ENCODE assay signal across 39 cellular contexts in genomic region chr14:72845196-72845595, GRCh38. TPM values are rescaled to one million over a fixed set of nuclear protein-coding genes. Genes with fewer than 3 reads are reported as not detected.
"Had no signal": no experiment of that assay in that cellular context is flagged by ENCODE, and none has a peak within 500 bp of the region (broad histone marks: within the 10 kb centered on the region; RNA-seq: fewer than 3 reads in every experiment).

No MANE protein-coding gene starts in this region.

- H3K36me3 ChIP-seq: MG63 had no signal

- H3K27ac ChIP-seq: RWPE1, VCaP had no signal

- H3K4me3 ChIP-seq: MG63 had no signal

- DNase-seq: activated B cell treated with CpG ODN at 0.5 μM for 24 hours; activated CD4-positive, alpha-beta memory T cell treated with anti-CD3 and anti-CD28 coated beads for 36 hours; activated CD4-positive, alpha-beta T cell treated with anti-CD3 and anti-CD28 coated beads for 4 hours; activated CD4-positive, alpha-beta T cell treated with anti-CD3 and anti-CD28 coated beads, Interleukin-2, amount 50 U/mL, for 1 hour; activated CD4-positive, CD25-positive, alpha-beta regulatory T cell treated with anti-CD3 and anti-CD28 coated beads, Interleukin-2, amount 50 U/mL, for 72 hours; activated CD8-positive, alpha-beta memory T cell treated with anti-CD3 and anti-CD28 coated beads for 24 hours; activated CD8-positive, alpha-beta memory T cell treated with anti-CD3 and anti-CD28 coated beads, Interleukin-2, amount 10 ng/mL, durations not matched to agents 7 days and 5 days; activated CD8-positive, alpha-beta memory T cell treated with anti-CD3 and anti-CD28 coated beads, Interleukin-2, amount 50 U/mL, for 48 hours; activated effector memory CD4-positive, alpha-beta T cell treated with Interleukin-2 at 50 U/mL for 16 hours; activated naive CD4-positive, alpha-beta T cell treated with anti-CD3 and anti-CD28 coated beads, Interleukin-2, amount 10 ng/mL, durations not matched to agents 7 days and 5 days; activated naive CD8-positive, alpha-beta T cell treated with anti-CD3 and anti-CD28 coated beads, Interleukin-2, amount 50 U/mL, for 24 hours; activated T-cell treated with anti-CD3 and anti-CD28 coated beads, Interleukin-2, amount 50 U/mL, for 48 hours; anterior cingulate cortex; caudate nucleus; Karpas-422; KBM-7; MG63; NCI-H1048; NCI-H1105 treated with DMSO at 0.1 percent for 48 hours; NCI-H1436; NCI-H1694; NCI-H1930; NCI-H2081 treated with DMSO at 0.1 percent for 48 hours; NCI-H345; NCI-H524 treated with DMSO at 0.1 percent for 48 hours; SIG-M5; SW 1271; T-helper 1 cell; T-helper 2 cell; T-helper 9 cell had no signal

- H3K27me3 ChIP-seq: MG63 had no signal

- H3K9me3 Mint-ChIP-seq: activated B cell treated with CpG ODN at 0.5 μM for 24 hours; activated CD4-positive, alpha-beta memory T cell treated with anti-CD3 and anti-CD28 coated beads for 36 hours; activated naive CD4-positive, alpha-beta T cell treated with anti-CD3 and anti-CD28 coated beads, Interleukin-2, amount 10 ng/mL, durations not matched to agents 7 days and 5 days; activated naive CD8-positive, alpha-beta T cell treated with anti-CD3 and anti-CD28 coated beads, Interleukin-2, amount 50 U/mL, for 24 hours; brain had no signal

- H3K4me3 Mint-ChIP-seq: activated B cell treated with CpG ODN at 0.5 μM for 24 hours; activated CD4-positive, alpha-beta memory T cell treated with anti-CD3 and anti-CD28 coated beads for 36 hours; activated CD8-positive, alpha-beta memory T cell treated with anti-CD3 and anti-CD28 coated beads, Interleukin-2, amount 10 ng/mL, durations not matched to agents 7 days and 5 days; activated naive CD4-positive, alpha-beta T cell treated with anti-CD3 and anti-CD28 coated beads, Interleukin-2, amount 10 ng/mL, durations not matched to agents 7 days and 5 days; activated naive CD8-positive, alpha-beta T cell; activated naive CD8-positive, alpha-beta T cell treated with anti-CD3 and anti-CD28 coated beads, Interleukin-2, amount 50 U/mL, for 24 hours; brain had no signal

- H3K9me3 ChIP-seq: MG63 had no signal

- ATAC-seq: activated CD8-positive, alpha-beta memory T cell treated with anti-CD3 and anti-CD28 coated beads, Interleukin-2, amount 10 ng/mL, durations not matched to agents 7 days and 5 days; activated naive CD8-positive, alpha-beta T cell treated with anti-CD3 and anti-CD28 coated beads, Interleukin-2, amount 50 U/mL, for 24 hours; Right ventricle myocardium inferior; SK-N-SH treated with all-trans-retinoic acid at 6 μM for 48 hours had no signal

- H3K36me3 Mint-ChIP-seq: activated CD4-positive, alpha-beta memory T cell treated with anti-CD3 and anti-CD28 coated beads for 36 hours; activated CD8-positive, alpha-beta memory T cell treated with anti-CD3 and anti-CD28 coated beads, Interleukin-2, amount 10 ng/mL, durations not matched to agents 7 days and 5 days; activated naive CD4-positive, alpha-beta T cell treated with anti-CD3 and anti-CD28 coated beads, Interleukin-2, amount 10 ng/mL, durations not matched to agents 7 days and 5 days; activated naive CD8-positive, alpha-beta T cell; brain had no signal

- H3K27ac Mint-ChIP-seq: activated B cell treated with CpG ODN at 0.5 μM for 24 hours; activated CD4-positive, alpha-beta memory T cell treated with anti-CD3 and anti-CD28 coated beads for 36 hours; activated CD8-positive, alpha-beta memory T cell treated with anti-CD3 and anti-CD28 coated beads, Interleukin-2, amount 10 ng/mL, durations not matched to agents 7 days and 5 days; activated naive CD4-positive, alpha-beta T cell treated with anti-CD3 and anti-CD28 coated beads, Interleukin-2, amount 10 ng/mL, durations not matched to agents 7 days and 5 days; activated naive CD8-positive, alpha-beta T cell; activated naive CD8-positive, alpha-beta T cell treated with anti-CD3 and anti-CD28 coated beads, Interleukin-2, amount 50 U/mL, for 24 hours; brain had no signal

- FAIRE-seq: bronchial epithelial cell, RCC 7860 had no signal

- H3K27me3 Mint-ChIP-seq: activated B cell treated with CpG ODN at 0.5 μM for 24 hours; activated naive CD8-positive, alpha-beta T cell; activated naive CD8-positive, alpha-beta T cell treated with anti-CD3 and anti-CD28 coated beads, Interleukin-2, amount 50 U/mL, for 24 hours; brain had no signal

- H3K4me1 Mint-ChIP-seq: activated CD8-positive, alpha-beta memory T cell treated with anti-CD3 and anti-CD28 coated beads, Interleukin-2, amount 10 ng/mL, durations not matched to agents 7 days and 5 days; activated naive CD4-positive, alpha-beta T cell treated with anti-CD3 and anti-CD28 coated beads, Interleukin-2, amount 10 ng/mL, durations not matched to agents 7 days and 5 days; activated naive CD8-positive, alpha-beta T cell treated with anti-CD3 and anti-CD28 coated beads, Interleukin-2, amount 50 U/mL, for 24 hours; brain had no signal

RNA-seq across cellular contexts. Expression of gene DPF3, which starts 48.7 kb away (rescaled TPM):
- total RNA-seq: bronchial epithelial cell, NCI-H460 had no signal
